In the genomic region with DNA sequence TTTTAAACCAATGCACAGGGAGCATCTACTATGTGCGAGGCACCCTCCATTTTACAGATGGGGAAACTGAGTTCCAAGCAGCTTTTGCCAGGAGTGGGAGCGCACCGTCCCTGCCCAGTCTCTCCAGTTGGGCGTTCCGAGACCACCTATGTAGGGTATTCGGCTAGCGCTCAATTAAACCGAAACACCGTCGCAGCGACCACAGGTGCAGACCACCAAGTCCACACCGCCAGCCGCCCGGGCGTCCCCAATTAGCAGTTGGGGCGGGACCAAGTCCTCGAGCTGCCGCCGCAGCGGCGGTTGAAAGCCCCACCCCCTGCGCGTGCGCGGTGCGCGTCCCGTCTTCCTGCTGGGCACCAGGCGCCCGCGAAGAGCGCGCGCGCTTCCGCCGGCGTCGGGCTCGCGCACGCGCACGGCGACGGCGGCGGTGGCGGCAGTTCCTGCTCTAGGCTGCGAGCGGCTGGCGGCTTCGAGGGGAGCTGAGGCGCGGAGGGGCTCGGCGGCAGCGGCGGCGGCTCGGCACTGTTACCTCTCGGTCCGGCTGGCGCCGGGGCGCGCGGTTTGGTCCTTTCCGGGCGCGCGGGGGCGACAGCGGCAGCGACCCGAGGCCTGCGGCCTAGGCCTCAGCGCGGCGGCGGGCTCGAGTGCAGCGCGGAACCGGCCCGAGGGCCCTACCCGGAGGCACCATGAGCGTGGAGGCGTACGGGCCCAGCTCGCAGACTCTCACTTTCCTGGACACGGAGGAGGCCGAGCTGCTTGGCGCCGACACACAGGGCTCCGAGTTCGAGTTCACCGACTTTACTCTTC, we compare ENCODE assay signal across 1 cellular context.
TF ChIP-seq lines count a peak whose summit lies in the region.

A gene (plus strand): TSS at position 436 of the 807 bp plus-strand sequence. CDS start 251 bp downstream, at position 687.

TF ChIP-seq in HepG2, 621 proteins besides CTCF, POLR2A, EP300 and RAD21 (continued from another document and continues in another):
- TF ChIP-seq, protein P1, sequence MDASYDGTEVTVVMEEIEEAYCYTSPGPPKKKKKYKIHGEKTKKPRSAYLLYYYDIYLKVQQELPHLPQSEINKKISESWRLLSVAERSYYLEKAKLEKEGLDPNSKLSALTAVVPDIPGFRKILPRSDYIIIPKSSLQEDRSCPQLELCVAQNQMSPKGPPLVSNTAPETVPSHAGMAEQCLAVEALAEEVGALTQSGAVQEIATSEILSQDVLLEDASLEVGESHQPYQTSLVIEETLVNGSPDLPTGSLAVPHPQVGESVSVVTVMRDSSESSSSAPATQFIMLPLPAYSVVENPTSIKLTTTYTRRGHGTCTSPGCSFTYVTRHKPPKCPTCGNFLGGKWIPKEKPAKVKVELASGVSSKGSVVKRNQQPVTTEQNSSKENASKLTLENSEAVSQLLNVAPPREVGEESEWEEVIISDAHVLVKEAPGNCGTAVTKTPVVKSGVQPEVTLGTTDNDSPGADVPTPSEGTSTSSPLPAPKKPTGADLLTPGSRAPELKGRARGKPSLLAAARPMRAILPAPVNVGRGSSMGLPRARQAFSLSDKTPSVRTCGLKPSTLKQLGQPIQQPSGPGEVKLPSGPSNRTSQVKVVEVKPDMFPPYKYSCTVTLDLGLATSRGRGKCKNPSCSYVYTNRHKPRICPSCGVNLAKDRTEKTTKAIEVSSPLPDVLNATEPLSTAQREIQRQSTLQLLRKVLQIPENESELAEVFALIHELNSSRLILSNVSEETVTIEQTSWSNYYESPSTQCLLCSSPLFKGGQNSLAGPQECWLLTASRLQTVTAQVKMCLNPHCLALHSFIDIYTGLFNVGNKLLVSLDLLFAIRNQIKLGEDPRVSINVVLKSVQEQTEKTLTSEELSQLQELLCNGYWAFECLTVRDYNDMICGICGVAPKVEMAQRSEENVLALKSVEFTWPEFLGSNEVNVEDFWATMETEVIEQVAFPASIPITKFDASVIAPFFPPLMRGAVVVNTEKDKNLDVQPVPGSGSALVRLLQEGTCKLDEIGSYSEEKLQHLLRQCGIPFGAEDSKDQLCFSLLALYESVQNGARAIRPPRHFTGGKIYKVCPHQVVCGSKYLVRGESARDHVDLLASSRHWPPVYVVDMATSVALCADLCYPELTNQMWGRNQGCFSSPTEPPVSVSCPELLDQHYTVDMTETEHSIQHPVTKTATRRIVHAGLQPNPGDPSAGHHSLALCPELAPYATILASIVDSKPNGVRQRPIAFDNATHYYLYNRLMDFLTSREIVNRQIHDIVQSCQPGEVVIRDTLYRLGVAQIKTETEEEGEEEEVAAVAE (CRISPR knock-in tag; IDR thresholded peaks at IDR 0.05; ENCODE audit: borderline replicate concordance) = no peak
- TF ChIP-seq RFX3 (CRISPR knock-in tag; IDR thresholded peaks at IDR 0.05) (no peak), ZNF557 (CRISPR knock-in tag; IDR thresholded peaks at IDR 0.05) (no peak), ZNF816 (CRISPR knock-in tag; IDR thresholded peaks at IDR 0.05; ENCODE audit: borderline replicate concordance) (no peak; the same call in 1 of the 2 replicates), KDM3A (CRISPR knock-in tag; IDR thresholded peaks at IDR 0.05; ENCODE audit: low read depth) (no peak), ZNF274 (CRISPR knock-in tag; IDR thresholded peaks at IDR 0.05) (peak; percentile 6; the same call in 1 of the 2 replicates), MED8 (CRISPR knock-in tag; IDR thresholded peaks at IDR 0.05; ENCODE audit: insufficient replicate concordance) (peak; percentile 35), FOSL2 (CRISPR knock-in tag; IDR thresholded peaks at IDR 0.05) (no peak), MXD4 (CRISPR knock-in tag; IDR thresholded peaks at IDR 0.05) (no peak), ZNF737 (CRISPR knock-in tag; IDR thresholded peaks at IDR 0.05; ENCODE audit: borderline replicate concordance) (no peak), ADNP (CRISPR knock-in tag; IDR thresholded peaks at IDR 0.05) (no peak), MTA3 (CRISPR knock-in tag; IDR thresholded peaks at IDR 0.05) (no peak), ATRX (CRISPR knock-in tag; IDR thresholded peaks at IDR 0.05; ENCODE audit: borderline replicate concordance) (no peak), CBX2 (IDR thresholded peaks at IDR 0.05; ENCODE audit: low read depth, low read length) (no peak), CBX2 (CRISPR knock-in tag; IDR thresholded peaks at IDR 0.05; ENCODE audit: low read depth) (no peak), ZNF205 (CRISPR knock-in tag; IDR thresholded peaks at IDR 0.05) (0 out of 2 replicates have a peak, but pooled peaks have one; percentile 41), POGZ (CRISPR knock-in tag; IDR thresholded peaks at IDR 0.05) (0 out of 2 replicates have a peak, but pooled peaks have one; percentile 13), HMG20B (CRISPR knock-in tag; conservative IDR thresholded peaks at IDR 0.05) (no peak), ZNF614 (CRISPR knock-in tag; IDR thresholded peaks at IDR 0.05; ENCODE audit: borderline replicate concordance) (no peak), MAFG (CRISPR knock-in tag; IDR thresholded peaks at IDR 0.05) (no peak), ZNF101 (CRISPR knock-in tag; IDR thresholded peaks at IDR 0.05; ENCODE audit: borderline replicate concordance, low read depth) (no peak), ZNF546 (CRISPR knock-in tag; conservative IDR thresholded peaks at IDR 0.05) (0 out of 2 replicates have a peak, but pooled peaks have one; percentile 53), ZNF260 (CRISPR knock-in tag; IDR thresholded peaks at IDR 0.05; ENCODE audit: borderline replicate concordance, low read depth) (no peak), ZNF563 (CRISPR knock-in tag; IDR thresholded peaks at IDR 0.05) (peak; percentile 96), ZNF253 (CRISPR knock-in tag; IDR thresholded peaks at IDR 0.05; ENCODE audit: borderline replicate concordance) (no peak), ZNF451 (CRISPR knock-in tag; IDR thresholded peaks at IDR 0.05) (no peak), HDAC2 (CRISPR knock-in tag; IDR thresholded peaks at IDR 0.05) (no peak), NR2C2 (CRISPR knock-in tag; IDR thresholded peaks at IDR 0.05; ENCODE audit: borderline replicate concordance) (no peak; the same call in 1 of the 2 replicates), ZNF747 (CRISPR knock-in tag; IDR thresholded peaks at IDR 0.05; ENCODE audit: borderline replicate concordance) (no peak), ZNF136 (CRISPR knock-in tag; IDR thresholded peaks at IDR 0.05; ENCODE audit: low read depth) (no peak), ZFP82 (CRISPR knock-in tag; IDR thresholded peaks at IDR 0.05; ENCODE audit: borderline replicate concordance) (peak; percentile 80; the same call in 1 of the 2 replicates), RARG (CRISPR knock-in tag; IDR thresholded peaks at IDR 0.05; ENCODE audit: low read depth) (0 out of 2 replicates have a peak, but pooled peaks have one; percentile 37), BCL6 (CRISPR knock-in tag; IDR thresholded peaks at IDR 0.05) (0 out of 2 replicates have a peak, but pooled peaks have one; percentile 2), KMT2B (CRISPR knock-in tag; IDR thresholded peaks at IDR 0.05) (0 out of 2 replicates have a peak, but pooled peaks have one; percentile 17), GABPB1 (CRISPR knock-in tag; IDR thresholded peaks at IDR 0.05) (peak; percentile 47), U2AF1 (optimal IDR thresholded peaks at IDR 0.05; ENCODE audit: low read depth, low read length) (no peak), ZNF17 (CRISPR knock-in tag; IDR thresholded peaks at IDR 0.05) (no peak)
- TF ChIP-seq, protein P2, sequence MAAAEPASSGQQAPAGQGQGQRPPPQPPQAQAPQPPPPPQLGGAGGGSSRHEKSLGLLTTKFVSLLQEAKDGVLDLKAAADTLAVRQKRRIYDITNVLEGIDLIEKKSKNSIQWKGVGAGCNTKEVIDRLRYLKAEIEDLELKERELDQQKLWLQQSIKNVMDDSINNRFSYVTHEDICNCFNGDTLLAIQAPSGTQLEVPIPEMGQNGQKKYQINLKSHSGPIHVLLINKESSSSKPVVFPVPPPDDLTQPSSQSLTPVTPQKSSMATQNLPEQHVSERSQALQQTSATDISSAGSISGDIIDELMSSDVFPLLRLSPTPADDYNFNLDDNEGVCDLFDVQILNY (CRISPR knock-in tag; conservative IDR thresholded peaks at IDR 0.05) = peak; percentile 64; the same call in 1 of the 2 replicates
- TF ChIP-seq, protein P3, sequence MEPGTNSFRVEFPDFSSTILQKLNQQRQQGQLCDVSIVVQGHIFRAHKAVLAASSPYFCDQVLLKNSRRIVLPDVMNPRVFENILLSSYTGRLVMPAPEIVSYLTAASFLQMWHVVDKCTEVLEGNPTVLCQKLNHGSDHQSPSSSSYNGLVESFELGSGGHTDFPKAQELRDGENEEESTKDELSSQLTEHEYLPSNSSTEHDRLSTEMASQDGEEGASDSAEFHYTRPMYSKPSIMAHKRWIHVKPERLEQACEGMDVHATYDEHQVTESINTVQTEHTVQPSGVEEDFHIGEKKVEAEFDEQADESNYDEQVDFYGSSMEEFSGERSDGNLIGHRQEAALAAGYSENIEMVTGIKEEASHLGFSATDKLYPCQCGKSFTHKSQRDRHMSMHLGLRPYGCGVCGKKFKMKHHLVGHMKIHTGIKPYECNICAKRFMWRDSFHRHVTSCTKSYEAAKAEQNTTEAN (CRISPR knock-in tag; conservative IDR thresholded peaks at IDR 0.05) = peak; percentile 24; the same call in 1 of the 2 replicates
- TF ChIP-seq, protein P4, sequence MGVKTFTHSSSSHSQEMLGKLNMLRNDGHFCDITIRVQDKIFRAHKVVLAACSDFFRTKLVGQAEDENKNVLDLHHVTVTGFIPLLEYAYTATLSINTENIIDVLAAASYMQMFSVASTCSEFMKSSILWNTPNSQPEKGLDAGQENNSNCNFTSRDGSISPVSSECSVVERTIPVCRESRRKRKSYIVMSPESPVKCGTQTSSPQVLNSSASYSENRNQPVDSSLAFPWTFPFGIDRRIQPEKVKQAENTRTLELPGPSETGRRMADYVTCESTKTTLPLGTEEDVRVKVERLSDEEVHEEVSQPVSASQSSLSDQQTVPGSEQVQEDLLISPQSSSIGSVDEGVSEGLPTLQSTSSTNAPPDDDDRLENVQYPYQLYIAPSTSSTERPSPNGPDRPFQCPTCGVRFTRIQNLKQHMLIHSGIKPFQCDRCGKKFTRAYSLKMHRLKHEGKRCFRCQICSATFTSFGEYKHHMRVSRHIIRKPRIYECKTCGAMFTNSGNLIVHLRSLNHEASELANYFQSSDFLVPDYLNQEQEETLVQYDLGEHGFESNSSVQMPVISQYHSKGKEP (CRISPR knock-in tag; IDR thresholded peaks at IDR 0.05) = no peak
- TF ChIP-seq, protein P5, sequence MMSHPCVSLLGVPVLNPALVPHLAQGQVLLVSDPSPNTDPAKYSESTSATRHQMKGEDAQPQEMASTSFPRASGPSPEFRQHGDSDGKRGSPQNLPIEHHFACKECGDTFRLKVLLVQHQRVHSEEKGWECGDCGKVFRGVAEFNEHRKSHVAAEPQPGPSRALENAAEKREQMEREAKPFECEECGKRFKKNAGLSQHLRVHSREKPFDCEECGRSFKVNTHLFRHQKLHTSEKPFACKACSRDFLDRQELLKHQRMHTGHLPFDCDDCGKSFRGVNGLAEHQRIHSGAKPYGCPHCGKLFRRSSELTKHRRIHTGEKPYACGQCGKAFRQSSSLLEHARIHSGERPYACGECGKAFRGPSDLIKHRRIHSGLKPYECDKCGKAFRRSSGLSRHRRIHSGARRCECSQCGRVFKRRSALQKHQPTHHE (CRISPR knock-in tag; IDR thresholded peaks at IDR 0.05; ENCODE audit: borderline replicate concordance) = peak; percentile 20; the same call in 1 of the 2 replicates
- TF ChIP-seq, protein P6, sequence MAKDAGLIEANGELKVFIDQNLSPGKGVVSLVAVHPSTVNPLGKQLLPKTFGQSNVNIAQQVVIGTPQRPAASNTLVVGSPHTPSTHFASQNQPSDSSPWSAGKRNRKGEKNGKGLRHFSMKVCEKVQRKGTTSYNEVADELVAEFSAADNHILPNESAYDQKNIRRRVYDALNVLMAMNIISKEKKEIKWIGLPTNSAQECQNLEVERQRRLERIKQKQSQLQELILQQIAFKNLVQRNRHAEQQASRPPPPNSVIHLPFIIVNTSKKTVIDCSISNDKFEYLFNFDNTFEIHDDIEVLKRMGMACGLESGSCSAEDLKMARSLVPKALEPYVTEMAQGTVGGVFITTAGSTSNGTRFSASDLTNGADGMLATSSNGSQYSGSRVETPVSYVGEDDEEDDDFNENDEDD (CRISPR knock-in tag; IDR thresholded peaks at IDR 0.05; ENCODE audit: borderline replicate concordance) = peak; percentile 82; the same call in 1 of the 2 replicates
- TF ChIP-seq, protein P7, sequence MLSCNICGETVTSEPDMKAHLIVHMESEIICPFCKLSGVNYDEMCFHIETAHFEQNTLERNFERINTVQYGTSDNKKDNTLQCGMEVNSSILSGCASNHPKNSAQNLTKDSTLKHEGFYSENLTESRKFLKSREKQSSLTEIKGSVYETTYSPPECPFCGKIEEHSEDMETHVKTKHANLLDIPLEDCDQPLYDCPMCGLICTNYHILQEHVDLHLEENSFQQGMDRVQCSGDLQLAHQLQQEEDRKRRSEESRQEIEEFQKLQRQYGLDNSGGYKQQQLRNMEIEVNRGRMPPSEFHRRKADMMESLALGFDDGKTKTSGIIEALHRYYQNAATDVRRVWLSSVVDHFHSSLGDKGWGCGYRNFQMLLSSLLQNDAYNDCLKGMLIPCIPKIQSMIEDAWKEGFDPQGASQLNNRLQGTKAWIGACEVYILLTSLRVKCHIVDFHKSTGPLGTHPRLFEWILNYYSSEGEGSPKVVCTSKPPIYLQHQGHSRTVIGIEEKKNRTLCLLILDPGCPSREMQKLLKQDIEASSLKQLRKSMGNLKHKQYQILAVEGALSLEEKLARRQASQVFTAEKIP (CRISPR knock-in tag; IDR thresholded peaks at IDR 0.05; ENCODE audit: borderline replicate concordance) = no peak
- TF ChIP-seq, protein P8, sequence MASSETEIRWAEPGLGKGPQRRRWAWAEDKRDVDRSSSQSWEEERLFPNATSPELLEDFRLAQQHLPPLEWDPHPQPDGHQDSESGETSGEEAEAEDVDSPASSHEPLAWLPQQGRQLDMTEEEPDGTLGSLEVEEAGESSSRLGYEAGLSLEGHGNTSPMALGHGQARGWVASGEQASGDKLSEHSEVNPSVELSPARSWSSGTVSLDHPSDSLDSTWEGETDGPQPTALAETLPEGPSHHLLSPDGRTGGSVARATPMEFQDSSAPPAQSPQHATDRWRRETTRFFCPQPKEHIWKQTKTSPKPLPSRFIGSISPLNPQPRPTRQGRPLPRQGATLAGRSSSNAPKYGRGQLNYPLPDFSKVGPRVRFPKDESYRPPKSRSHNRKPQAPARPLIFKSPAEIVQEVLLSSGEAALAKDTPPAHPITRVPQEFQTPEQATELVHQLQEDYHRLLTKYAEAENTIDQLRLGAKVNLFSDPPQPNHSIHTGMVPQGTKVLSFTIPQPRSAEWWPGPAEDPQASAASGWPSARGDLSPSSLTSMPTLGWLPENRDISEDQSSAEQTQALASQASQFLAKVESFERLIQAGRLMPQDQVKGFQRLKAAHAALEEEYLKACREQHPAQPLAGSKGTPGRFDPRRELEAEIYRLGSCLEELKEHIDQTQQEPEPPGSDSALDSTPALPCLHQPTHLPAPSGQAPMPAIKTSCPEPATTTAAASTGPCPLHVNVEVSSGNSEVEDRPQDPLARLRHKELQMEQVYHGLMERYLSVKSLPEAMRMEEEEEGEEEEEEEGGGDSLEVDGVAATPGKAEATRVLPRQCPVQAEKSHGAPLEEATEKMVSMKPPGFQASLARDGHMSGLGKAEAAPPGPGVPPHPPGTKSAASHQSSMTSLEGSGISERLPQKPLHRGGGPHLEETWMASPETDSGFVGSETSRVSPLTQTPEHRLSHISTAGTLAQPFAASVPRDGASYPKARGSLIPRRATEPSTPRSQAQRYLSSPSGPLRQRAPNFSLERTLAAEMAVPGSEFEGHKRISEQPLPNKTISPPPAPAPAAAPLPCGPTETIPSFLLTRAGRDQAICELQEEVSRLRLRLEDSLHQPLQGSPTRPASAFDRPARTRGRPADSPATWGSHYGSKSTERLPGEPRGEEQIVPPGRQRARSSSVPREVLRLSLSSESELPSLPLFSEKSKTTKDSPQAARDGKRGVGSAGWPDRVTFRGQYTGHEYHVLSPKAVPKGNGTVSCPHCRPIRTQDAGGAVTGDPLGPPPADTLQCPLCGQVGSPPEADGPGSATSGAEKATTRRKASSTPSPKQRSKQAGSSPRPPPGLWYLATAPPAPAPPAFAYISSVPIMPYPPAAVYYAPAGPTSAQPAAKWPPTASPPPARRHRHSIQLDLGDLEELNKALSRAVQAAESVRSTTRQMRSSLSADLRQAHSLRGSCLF (CRISPR knock-in tag; IDR thresholded peaks at IDR 0.05; ENCODE audit: borderline replicate concordance) = no peak
